ENCODE assay signal across 26 cellular contexts in the genomic region with DNA sequence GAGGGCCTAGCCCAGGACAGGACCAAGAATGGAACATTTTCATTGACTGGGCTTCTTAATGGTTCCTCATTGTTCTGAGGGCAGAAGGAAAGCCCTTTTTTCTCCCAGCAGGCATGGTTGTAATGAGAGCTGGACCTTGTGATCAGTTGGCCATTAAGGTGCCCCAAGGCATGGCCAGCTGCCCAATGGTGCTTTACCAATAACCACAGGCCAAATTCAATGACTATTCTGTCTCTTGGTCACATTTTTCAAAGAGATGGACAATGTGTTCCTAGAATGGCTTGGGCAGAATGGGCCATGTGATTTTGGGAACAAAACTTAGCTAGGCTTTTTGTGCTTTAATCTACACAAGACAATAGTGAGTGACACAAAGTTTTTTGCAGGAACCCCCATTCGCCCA. TPM values are rescaled to one million over a fixed set of nuclear protein-coding genes. Genes with fewer than 3 reads are reported as not detected.
A peak's percentile ranks its signal among the peaks of the same experiment; 100 is the strongest.
DNase-seq lines count a peak whose midpoint lies in the region; ATAC-seq and TF ChIP-seq lines count a peak whose summit lies in the region.
"Had no signal": no experiment of that assay in that cellular context is flagged by ENCODE, and none has a peak within 500 bp of the region (broad histone marks: within the 10 kb centered on the region; RNA-seq: fewer than 3 reads in every experiment).

No MANE protein-coding gene starts in this region.

- no peaks in the 10 kb centered on the region for H3K36me3 Mint-ChIP-seq in brain
- H3K36me3 Mint-ChIP-seq: natural killer cell treated with Interleukin-12 subunit alpha and Interleukin-12 subunit beta and Interleukin-15 and Interleukin-18, amount 100 ng/mL, for 72 hours; stimulated activated memory B cell treated with anti-CD40 and anti-IgM and Interleukin-4, amounts not matched to agents 10 μg/mL and 1 μg/mL and 100 μg/mL, for 72 hours had no signal

- peaks cover 60 to 91% of the 10 kb centered on the region in 2 donors for H3K4me1 ChIP-seq in thoracic aorta (ENCODE audit: control insufficient read depth in 1 of 2, low read depth in 2 of 2)
- H3K4me1 ChIP-seq: BE2C had no signal

- peaks cover 12% of the 10 kb centered on the region for H3K36me3 ChIP-seq in thoracic aorta
- H3K36me3 ChIP-seq: BE2C had no signal

- peak overlapping the region; percentile 94 to 98 for H3K27ac ChIP-seq in thoracic aorta
- H3K27ac ChIP-seq: GM23248, skin epidermis had no signal

- peak overlapping the region in 2 of 5 experiments; percentile 48 to 69 for H3K27ac Mint-ChIP-seq in brain
- H3K27ac Mint-ChIP-seq: natural killer cell treated with Interleukin-12 subunit alpha and Interleukin-12 subunit beta and Interleukin-15 and Interleukin-18, amount 100 ng/mL, for 72 hours; stimulated activated memory B cell treated with anti-CD40 and anti-IgM and Interleukin-4, amounts not matched to agents 10 μg/mL and 1 μg/mL and 100 μg/mL, for 72 hours; T-helper 2 cell treated with Interferon-gamma antibody and Interleukin-4, amounts not matched to agents 5 μg/mL and 100 μg/mL, for 36 hours had no signal

- H3K4me3 Mint-ChIP-seq in brain: peak overlapping the region in 3 of 5 experiments; percentile 6 to 27 (median 24)
- H3K4me3 Mint-ChIP-seq: natural killer cell treated with Interleukin-12 subunit alpha and Interleukin-12 subunit beta and Interleukin-15 and Interleukin-18, amount 100 ng/mL, for 72 hours; stimulated activated memory B cell treated with anti-CD40 and anti-IgM and Interleukin-4, amounts not matched to agents 10 μg/mL and 1 μg/mL and 100 μg/mL, for 72 hours; T-helper 2 cell treated with Interferon-gamma antibody and Interleukin-4, amounts not matched to agents 5 μg/mL and 100 μg/mL, for 36 hours had no signal

- H3K9me3 Mint-ChIP-seq in brain: peaks cover 0 to 4% (median 0%) of the 10 kb centered on the region in 5 experiments
- H3K9me3 Mint-ChIP-seq: natural killer cell treated with Interleukin-12 subunit alpha and Interleukin-12 subunit beta and Interleukin-15 and Interleukin-18, amount 100 ng/mL, for 72 hours; stimulated activated memory B cell treated with anti-CD40 and anti-IgM and Interleukin-4, amounts not matched to agents 10 μg/mL and 1 μg/mL and 100 μg/mL, for 72 hours; T-helper 2 cell treated with Interferon-gamma antibody and Interleukin-4, amounts not matched to agents 5 μg/mL and 100 μg/mL, for 36 hours had no signal

- no peaks in the 10 kb centered on the region for H3K9me3 ChIP-seq in thoracic aorta
- H3K9me3 ChIP-seq: BE2C had no signal

- DNase-seq in COLO829 (ENCODE audit: low spot score): peak; percentile 40
- peak; percentile 85 for DNase-seq in medulla oblongata (ENCODE audit: extremely low spot score)
- no peak for DNase-seq in thoracic aorta (ENCODE audit: low spot score)
- DNase-seq in glomerular visceral epithelial cell (ENCODE audit: extremely low spot score): no peak
- DNase-seq: ACHN; activated CD4-positive, alpha-beta T cell treated with anti-CD3 and anti-CD28 coated beads, Interleukin-2, amount 50 U/mL, for 48 hours; activated CD4-positive, CD25-positive, alpha-beta regulatory T cell treated with anti-CD3 and anti-CD28 coated beads, Interleukin-2, amount 50 U/mL, for 72 hours; activated T-cell treated with anti-CD3 and anti-CD28 coated beads, Interleukin-2, amount 50 U/mL, for 48 hours; BE2C; cerebellar nuclear complex; GM23248; islet precursor cell; Kasumi-1; left ventricle myocardium superior; NCI-H446; NCI-H748 treated with DMSO at 0.1 percent for 48 hours; SHP77 treated with DMSO at 0.1 percent for 48 hours had no signal

- no peaks in the 10 kb centered on the region for H3K27me3 ChIP-seq in thoracic aorta (replicated peaks; ENCODE audit: insufficient read depth)
- H3K27me3 ChIP-seq: BE2C, dorsolateral prefrontal cortex had no signal

- no peak overlapping the region for H3K4me3 ChIP-seq in thoracic aorta
- H3K4me3 ChIP-seq: dorsolateral prefrontal cortex, GM23248, skin epidermis had no signal

- H3K27me3 Mint-ChIP-seq in brain: peaks cover 29% of the 10 kb centered on the region

- H3K4me1 Mint-ChIP-seq in brain: peaks cover 41% of the 10 kb centered on the region
- H3K4me1 Mint-ChIP-seq: stimulated activated memory B cell treated with anti-CD40 and anti-IgM and Interleukin-4, amounts not matched to agents 10 μg/mL and 1 μg/mL and 100 μg/mL, for 72 hours had no signal

- TF ChIP-seq CTCF in brain (conservative IDR thresholded peaks at IDR 0.05): no peak
- no peak for TF ChIP-seq CTCF in thoracic aorta (IDR thresholded peaks at IDR 0.05)

- ATAC-seq in thoracic aorta (ENCODE audit: insufficient number of reproducible peaks, low FRiP score, low read depth) (no peak), HG03378 (IDR thresholded peaks at IDR 0.05; ENCODE audit: unreplicated experiment) (no peak), HG02798 (IDR thresholded peaks at IDR 0.05; ENCODE audit: poor library complexity, unreplicated experiment) (no peak)
- ATAC-seq: left ventricle myocardium superior; natural killer cell treated with Interleukin-12 subunit alpha and Interleukin-12 subunit beta and Interleukin-15 and Interleukin-18, amount 100 ng/mL, for 72 hours; Panc1; stimulated activated memory B cell treated with anti-CD40 and anti-IgM and Interleukin-4, amounts not matched to agents 10 μg/mL and 1 μg/mL and 100 μg/mL, for 72 hours had no signal

RNA-seq across cellular contexts. Expression of a gene that starts 7.3 kb away (rescaled TPM):
- 5.8 TPM for polyA plus RNA-seq in brain (ENCODE audit: insufficient read depth, low read depth, low replicate concordance)
- 100 to 1,000 TPM; 125 to 230 TPM for total RNA-seq in thoracic aorta

Comparison
In these comparisons a context has a peak if more than half of its experiments do, and no peak if none do; other contexts are left out.
1. DNase-seq: peak in COLO829 (single experiment) and medulla oblongata (single experiment); none in thoracic aorta (single experiment) and glomerular visceral epithelial cell (single experiment).